8 cellular contexts compared by ENCODE assay signal in genomic region chr17:48543854-48544355, GRCh38. TPM values are rescaled to one million over a fixed set of nuclear protein-coding genes. Genes with fewer than 3 reads are reported as not detected.
DNase-seq lines count a peak whose midpoint lies in the region; ATAC-seq and TF ChIP-seq lines count a peak whose summit lies in the region.

No MANE protein-coding gene starts in this region.

- WGBS in SK-N-SH (ENCODE audit: low lambda C conversion rate), result 7% methylated on average over 20 of the region's 20 CpGs
- 4 to 8% methylated on average over 6 to 20 of the region's 20 CpGs for WGBS in endodermal cell (ENCODE audit: insufficient coverage in 1 of 2, insufficient read length in 1 of 2), 2 experiments

- no peaks in the 10 kb centered on the region for H3K79me2 ChIP-seq in SK-N-SH (ENCODE audit: insufficient read depth)
- H3K79me2 ChIP-seq in neural progenitor cell (ENCODE audit: low read depth), result no peaks in the 10 kb centered on the region

- no peak overlapping the region for H3K27ac Mint-ChIP-seq in endodermal cell
- no peak overlapping the region for H3K27ac Mint-ChIP-seq in neural progenitor cell

- H2AFZ ChIP-seq in SK-N-SH (ENCODE audit: low read depth) (no peak overlapping the region), neural progenitor cell (replicated peaks) (no peak overlapping the region)

- DNase-seq in SK-N-SH (no peak), endodermal cell (no peak), neural progenitor cell (ENCODE audit: low spot score) (no peak), globus pallidus (ENCODE audit: low spot score) (no peak), NCI-H1048 (lab: John Stamatoyannopoulos, UW) (no peak), GF-D8 (lab: John Stamatoyannopoulos, UW) (no peak)

- H3K9me3 Mint-ChIP-seq in endodermal cell (no peaks in the 10 kb centered on the region), neural progenitor cell (peaks cover 7% of the 10 kb centered on the region)

- H3K4me1 Mint-ChIP-seq in endodermal cell (peaks cover 30% of the 10 kb centered on the region), neural progenitor cell (peaks cover 11% of the 10 kb centered on the region)

- H3K27me3 Mint-ChIP-seq in endodermal cell (ENCODE audit: insufficient read depth) (peaks cover 97% of the 10 kb centered on the region), neural progenitor cell (ENCODE audit: insufficient read depth, low read depth) (peaks cover 87% of the 10 kb centered on the region)

- peaks cover 98% of the 10 kb centered on the region for H3K27me3 ChIP-seq in SK-N-SH (ENCODE audit: insufficient read depth)
- H3K27me3 ChIP-seq in endodermal cell (ENCODE audit: control insufficient read depth, insufficient read depth, low read length, poor library complexity, severe bottlenecking), result peaks cover 100% of the 10 kb centered on the region
- H3K27me3 ChIP-seq in neural progenitor cell, result peaks cover 100% of the 10 kb centered on the region

- no peak for TF ChIP-seq RAD21 in SK-N-SH (IDR thresholded peaks at IDR 0.05; ENCODE audit: low read length)

- H3K4me3 Mint-ChIP-seq in endodermal cell (peak overlapping the region; percentile 46), neural progenitor cell (peak overlapping the region; percentile 70)

- no peaks in the 10 kb centered on the region for H3K36me3 ChIP-seq in SK-N-SH (replicated peaks in 1 of 2; ENCODE audit: control insufficient read depth in 1 of 2, insufficient read depth in 2 of 2, low read length in 1 of 2)
- H3K36me3 ChIP-seq in endodermal cell (ENCODE audit: control insufficient read depth, insufficient read depth, low read length), result no peaks in the 10 kb centered on the region
- no peaks in the 10 kb centered on the region for H3K36me3 ChIP-seq in neural progenitor cell

- no peak overlapping the region; the same call in 1 of the 2 replicates for H3K9ac ChIP-seq in SK-N-SH
- no peak overlapping the region for H3K9ac ChIP-seq in endodermal cell (ENCODE audit: extremely low read depth, low read length, poor library complexity, severe bottlenecking)
- H3K9ac ChIP-seq in neural progenitor cell, result no peak overlapping the region

- POLR2A ChIA-PET in SK-N-SH (lab: Yijun Ruan, JAX), result no interaction called here

- no peaks in the 10 kb centered on the region for H3K9me3 ChIP-seq in SK-N-SH
- H3K9me3 ChIP-seq in endodermal cell (ENCODE audit: control insufficient read depth, low read length), result no peaks in the 10 kb centered on the region
- no peaks in the 10 kb centered on the region for H3K9me3 ChIP-seq in neural progenitor cell (ENCODE audit: low read depth)

- H3K9me2 ChIP-seq in SK-N-SH, result no peaks in the 10 kb centered on the region

- CTCF ChIA-PET in SK-N-SH (lab: Yijun Ruan, JAX), result interaction anchor here (0.9 to 1.2 kb wide), 2 partner anchors 11 to 75 kb away, joined by 3 read pairs; no protein-coding TSS in a partner anchor

- peak overlapping the region; percentile 75; the same call in 1 of the 2 replicates for H3K4me2 ChIP-seq in SK-N-SH
- H3K4me2 ChIP-seq in neural progenitor cell, result no peak overlapping the region

- TF ChIP-seq EP300 in SK-N-SH (IDR thresholded peaks at IDR 0.05; ENCODE audit: borderline replicate concordance in 1 of 2, low read depth in 1 of 2, low read length in 1 of 2), result no peak

- no peak for TF ChIP-seq CTCF in GM12875 (IDR thresholded peaks at IDR 0.05; ENCODE audit: borderline replicate concordance, insufficient read depth, low read depth, low read length)
- no peak for TF ChIP-seq CTCF in SK-N-SH (IDR thresholded peaks at IDR 0.05)
- TF ChIP-seq CTCF in endodermal cell (conservative IDR thresholded peaks at IDR 0.05), result no peak
- TF ChIP-seq CTCF in neural progenitor cell (IDR thresholded peaks at IDR 0.05), result no peak

- H3F3A ChIP-seq in SK-N-SH (replicated peaks; ENCODE audit: insufficient read depth), result peaks cover 10% of the 10 kb centered on the region
- peaks cover 8% of the 10 kb centered on the region for H3F3A ChIP-seq in neural progenitor cell (ENCODE audit: low read depth)

- ATAC-seq in HG02840 (IDR thresholded peaks at IDR 0.05; ENCODE audit: low FRiP score, unreplicated experiment), result no peak

- H3K4me3 ChIP-seq in GM12875 (ENCODE audit: low read depth, low read length) (peak overlapping the region; percentile 80), SK-N-SH (ENCODE audit: low read depth in 2 of 2, low read length in 1 of 2) (peak overlapping the region in 1 of 2 experiments; percentile 12; a peak in 2 of 4 replicates), endodermal cell (ENCODE audit: low read length) (peak overlapping the region; percentile 82), neural progenitor cell (no peak overlapping the region)

- H3K27ac ChIP-seq in SK-N-SH (ENCODE audit: low read depth in 2 of 2, low read length in 1 of 2), result no peak overlapping the region
- H3K27ac ChIP-seq in endodermal cell (ENCODE audit: low read depth, low read length), result peak overlapping the region; percentile 95
- no peak overlapping the region for H3K27ac ChIP-seq in neural progenitor cell

- no peaks in the 10 kb centered on the region for H3K4me1 ChIP-seq in SK-N-SH (ENCODE audit: control insufficient read depth in 1 of 2, insufficient read depth in 2 of 2, low read depth in 1 of 2, low read length in 1 of 2)
- H3K4me1 ChIP-seq in endodermal cell (ENCODE audit: control insufficient read depth, insufficient read depth, low read length), result peaks cover 8% of the 10 kb centered on the region
- no peaks in the 10 kb centered on the region for H3K4me1 ChIP-seq in neural progenitor cell

- H3K36me3 Mint-ChIP-seq in endodermal cell (ENCODE audit: low read depth), result no peaks in the 10 kb centered on the region
- H3K36me3 Mint-ChIP-seq in neural progenitor cell, result no peaks in the 10 kb centered on the region

- H4K20me1 ChIP-seq in SK-N-SH (ENCODE audit: insufficient read depth), result no peaks in the 10 kb centered on the region
- H4K20me1 ChIP-seq in neural progenitor cell (ENCODE audit: low read depth), result peaks cover 85% of the 10 kb centered on the region

TF ChIP-seq in SK-N-SH, 30 proteins besides CTCF, POLR2A, EP300 and RAD21:
- TF ChIP-seq EZH2phosphoT487 (IDR thresholded peaks at IDR 0.05; ENCODE audit: borderline replicate concordance, low read depth) (peak; percentile 94), FOSL2 (IDR thresholded peaks at IDR 0.05; ENCODE audit: borderline replicate concordance, low read depth) (no peak), PBX3 (IDR thresholded peaks at IDR 0.05) (no peak)

RNA-seq across cellular contexts. Expression of gene HOXB2, which starts 1.0 kb away (rescaled TPM):
- polyA plus RNA-seq in SK-N-SH (2012; rRNA removed), result 1.2 and 1.9 TPM in 2 replicates
- polyA plus RNA-seq in SK-N-SH (2012; cell fraction: cytosol; rRNA removed), result 0.73 and 1.1 TPM in 2 replicates
- polyA plus RNA-seq in SK-N-SH (2012; cell fraction: nucleus; rRNA removed), result 2.6 and 3.2 TPM in 2 replicates
- under 1 TPM in 1 of 2 donors, not detected in 1; 0.22 TPM for total RNA-seq in endodermal cell
- polyA plus RNA-seq in endodermal cell (2013, experiment 1 of 2), result 121 TPM
- polyA plus RNA-seq in endodermal cell (2013, experiment 2 of 2), result 124 TPM
- total RNA-seq in neural progenitor cell (ENCODE audit: low replicate concordance), result not detected in 2 replicates

RNA-seq across cellular contexts. Expression of gene HOXB1, which starts 13.1 kb away (rescaled TPM):
- not detected in 2 replicates for polyA plus RNA-seq in SK-N-SH (2012; rRNA removed)
- not detected in 2 replicates for polyA plus RNA-seq in SK-N-SH (2012; cell fraction: cytosol; rRNA removed)
- polyA plus RNA-seq in SK-N-SH (2012; cell fraction: nucleus; rRNA removed), result not detected in 2 replicates
- not detected for total RNA-seq in endodermal cell
- polyA plus RNA-seq in endodermal cell (2013, experiment 1 of 2), result 27.1 TPM
- polyA plus RNA-seq in endodermal cell (2013, experiment 2 of 2), result 28.3 TPM
- not detected in 2 replicates for total RNA-seq in neural progenitor cell (ENCODE audit: low replicate concordance)

RNA-seq across cellular contexts. Expression of gene HOXB4, which starts 34.2 kb away (rescaled TPM):
- polyA plus RNA-seq in SK-N-SH (2012; rRNA removed), result 0.03 TPM in 2 replicates
- polyA plus RNA-seq in SK-N-SH (2012; cell fraction: cytosol; rRNA removed), result 0.03 TPM in 2 replicates
- polyA plus RNA-seq in SK-N-SH (2012; cell fraction: nucleus; rRNA removed), result 0.04 and 0.05 TPM in 2 replicates
- total RNA-seq in endodermal cell (not detected), neural progenitor cell (ENCODE audit: low replicate concordance) (not detected in 2 replicates)
- polyA plus RNA-seq in endodermal cell (2013, experiment 1 of 2), result 3.5 TPM
- polyA plus RNA-seq in endodermal cell (2013, experiment 2 of 2), result 3.4 TPM

RNA-seq across cellular contexts. Expression of gene HOXB3, which starts 46.1 kb away (rescaled TPM):
- 0.10 and 0.46 TPM in 2 replicates for polyA plus RNA-seq in SK-N-SH (2012; rRNA removed)
- polyA plus RNA-seq in SK-N-SH (2012; cell fraction: cytosol; rRNA removed), result 0.16 and 0.17 TPM in 2 replicates
- 0.64 and 1.1 TPM in 2 replicates for polyA plus RNA-seq in SK-N-SH (2012; cell fraction: nucleus; rRNA removed)
- total RNA-seq in endodermal cell, result not detected
- polyA plus RNA-seq in endodermal cell (2013, experiment 1 of 2), result 36.0 TPM
- polyA plus RNA-seq in endodermal cell (2013, experiment 2 of 2), result 33.5 TPM
- total RNA-seq in neural progenitor cell (ENCODE audit: low replicate concordance), result not detected in 2 replicates

RNA-seq across cellular contexts. Expression of gene HOXB5, which starts 49.7 kb away (rescaled TPM):
- polyA plus RNA-seq in SK-N-SH (2012; rRNA removed), result not detected in 2 replicates
- polyA plus RNA-seq in SK-N-SH (2012; cell fraction: cytosol; rRNA removed), result 0.01 TPM in 1 of 2 replicates, not detected in the other
- not detected in 2 replicates for polyA plus RNA-seq in SK-N-SH (2012; cell fraction: nucleus; rRNA removed)
- not detected for total RNA-seq in endodermal cell
- 5.3 TPM for polyA plus RNA-seq in endodermal cell (2013, experiment 1 of 2)
- polyA plus RNA-seq in endodermal cell (2013, experiment 2 of 2), result 2.5 TPM
- not detected in 2 replicates for total RNA-seq in neural progenitor cell (ENCODE audit: low replicate concordance)
